Comparison of ENCODE assay signal across 9 cellular contexts in genomic region chr17:64498308-64499203, GRCh38.
DNase-seq lines count a peak whose midpoint lies in the region; ATAC-seq, FAIRE-seq and TF ChIP-seq lines count a peak whose summit lies in the region.
"Had no signal": no experiment of that assay in that cellular context is flagged by ENCODE, and none has a peak within 500 bp of the region (broad histone marks: within the 10 kb centered on the region; RNA-seq: fewer than 3 reads in every experiment).

No MANE protein-coding gene starts in this region.

- DNase-seq in fibroblast of peridontal ligament (ENCODE audit: extremely low read depth) (peak; percentile 31), germinal center (ENCODE audit: low spot score) (no peak), SHP77 treated with DMSO at 0.1 percent for 48 hours (lab: John Stamatoyannopoulos, UW) (no peak)
- DNase-seq: NCI-H1092 treated with DMSO at 0.1 percent for 48 hours had no signal

- H3K27ac ChIP-seq in 22Rv1, result peak overlapping the region; percentile 92

- FAIRE-seq in G401.6 (lab: Jason Lieb, UNC), result peak; percentile 76

- no peak for TF ChIP-seq CTCF in 22Rv1 (IDR thresholded peaks at IDR 0.05)

- ATAC-seq in SK-N-SH treated with all-trans-retinoic acid at 6 μM for 48 hours (no peak), HG02642 (IDR thresholded peaks at IDR 0.05; ENCODE audit: poor library complexity, unreplicated experiment) (no peak), GM19324 (IDR thresholded peaks at IDR 0.05; ENCODE audit: low FRiP score, unreplicated experiment) (no peak)

TF ChIP-seq in SK-N-SH treated with all-trans-retinoic acid at 6 μM for 48 hours, 23 proteins besides CTCF, POLR2A, EP300 and RAD21:
- TF ChIP-seq SNAI2 (CRISPR knock-in tag; IDR thresholded peaks at IDR 0.05) (peak; percentile 10; the same call in 1 of the 2 replicates), BACH2 (CRISPR knock-in tag; IDR thresholded peaks at IDR 0.05; ENCODE audit: borderline replicate concordance) (no peak), ARNTL (CRISPR knock-in tag; IDR thresholded peaks at IDR 0.05; ENCODE audit: borderline replicate concordance, low read depth) (peak; percentile 81), TSHZ2 (CRISPR knock-in tag; IDR thresholded peaks at IDR 0.05) (no peak), CSDC2 (CRISPR knock-in tag; IDR thresholded peaks at IDR 0.05) (no peak), CSRNP3 (CRISPR knock-in tag; IDR thresholded peaks at IDR 0.05) (peak; percentile 84), ZFP3 (CRISPR knock-in tag; IDR thresholded peaks at IDR 0.05) (no peak), ZNF70 (CRISPR knock-in tag; IDR thresholded peaks at IDR 0.05) (0 out of 2 replicates have a peak, but pooled peaks have one; percentile 11), ZFP30 (CRISPR knock-in tag; IDR thresholded peaks at IDR 0.05) (peak; percentile 33), ZNF565 (CRISPR knock-in tag; conservative IDR thresholded peaks at IDR 0.05; ENCODE audit: low read depth) (0 out of 2 replicates have a peak, but pooled peaks have one; percentile 21), ESRRG (CRISPR knock-in tag; IDR thresholded peaks at IDR 0.05) (peak; percentile 83; the same call in 1 of the 2 replicates), TCF4 (CRISPR knock-in tag; IDR thresholded peaks at IDR 0.05; ENCODE audit: borderline replicate concordance) (0 out of 2 replicates have a peak, but pooled peaks have one; percentile 35), ZNF8 (CRISPR knock-in tag; IDR thresholded peaks at IDR 0.05) (peak; percentile 19; the same call in 1 of the 2 replicates), RARB (CRISPR knock-in tag; IDR thresholded peaks at IDR 0.05) (peak; percentile 10; the same call in 1 of the 2 replicates), PPARA (CRISPR knock-in tag; IDR thresholded peaks at IDR 0.05; ENCODE audit: borderline replicate concordance) (peak; percentile 52; the same call in 1 of the 2 replicates), ISL1 (CRISPR knock-in tag; IDR thresholded peaks at IDR 0.05) (no peak), OSR1 (CRISPR knock-in tag; IDR thresholded peaks at IDR 0.05) (no peak), ZC3H10 (CRISPR knock-in tag; IDR thresholded peaks at IDR 0.05) (peak; percentile 79), GLIS3 (CRISPR knock-in tag; IDR thresholded peaks at IDR 0.05) (peak; percentile 87), TOX (CRISPR knock-in tag; IDR thresholded peaks at IDR 0.05; ENCODE audit: borderline replicate concordance) (peak; percentile 56; the same call in 1 of the 2 replicates)
- TF ChIP-seq, protein P1, sequence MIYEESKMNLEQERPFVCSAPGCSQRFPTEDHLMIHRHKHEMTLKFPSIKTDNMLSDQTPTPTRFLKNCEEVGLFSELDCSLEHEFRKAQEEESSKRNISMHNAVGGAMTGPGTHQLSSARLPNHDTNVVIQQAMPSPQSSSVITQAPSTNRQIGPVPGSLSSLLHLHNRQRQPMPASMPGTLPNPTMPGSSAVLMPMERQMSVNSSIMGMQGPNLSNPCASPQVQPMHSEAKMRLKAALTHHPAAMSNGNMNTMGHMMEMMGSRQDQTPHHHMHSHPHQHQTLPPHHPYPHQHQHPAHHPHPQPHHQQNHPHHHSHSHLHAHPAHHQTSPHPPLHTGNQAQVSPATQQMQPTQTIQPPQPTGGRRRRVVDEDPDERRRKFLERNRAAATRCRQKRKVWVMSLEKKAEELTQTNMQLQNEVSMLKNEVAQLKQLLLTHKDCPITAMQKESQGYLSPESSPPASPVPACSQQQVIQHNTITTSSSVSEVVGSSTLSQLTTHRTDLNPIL (CRISPR knock-in tag; IDR thresholded peaks at IDR 0.05; ENCODE audit: low read depth), result peak; percentile 71
- TF ChIP-seq, protein P2, sequence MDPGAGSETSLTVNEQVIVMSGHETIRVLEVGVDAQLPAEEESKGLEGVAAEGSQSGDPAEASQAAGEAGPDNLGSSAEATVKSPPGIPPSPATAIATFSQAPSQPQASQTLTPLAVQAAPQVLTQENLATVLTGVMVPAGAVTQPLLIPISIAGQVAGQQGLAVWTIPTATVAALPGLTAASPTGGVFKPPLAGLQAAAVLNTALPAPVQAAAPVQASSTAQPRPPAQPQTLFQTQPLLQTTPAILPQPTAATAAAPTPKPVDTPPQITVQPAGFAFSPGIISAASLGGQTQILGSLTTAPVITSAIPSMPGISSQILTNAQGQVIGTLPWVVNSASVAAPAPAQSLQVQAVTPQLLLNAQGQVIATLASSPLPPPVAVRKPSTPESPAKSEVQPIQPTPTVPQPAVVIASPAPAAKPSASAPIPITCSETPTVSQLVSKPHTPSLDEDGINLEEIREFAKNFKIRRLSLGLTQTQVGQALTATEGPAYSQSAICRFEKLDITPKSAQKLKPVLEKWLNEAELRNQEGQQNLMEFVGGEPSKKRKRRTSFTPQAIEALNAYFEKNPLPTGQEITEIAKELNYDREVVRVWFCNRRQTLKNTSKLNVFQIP (CRISPR knock-in tag; IDR thresholded peaks at IDR 0.05; ENCODE audit: borderline replicate concordance, low read depth), result 0 out of 2 replicates have a peak, but pooled peaks have one; percentile 86
- TF ChIP-seq, protein P3, sequence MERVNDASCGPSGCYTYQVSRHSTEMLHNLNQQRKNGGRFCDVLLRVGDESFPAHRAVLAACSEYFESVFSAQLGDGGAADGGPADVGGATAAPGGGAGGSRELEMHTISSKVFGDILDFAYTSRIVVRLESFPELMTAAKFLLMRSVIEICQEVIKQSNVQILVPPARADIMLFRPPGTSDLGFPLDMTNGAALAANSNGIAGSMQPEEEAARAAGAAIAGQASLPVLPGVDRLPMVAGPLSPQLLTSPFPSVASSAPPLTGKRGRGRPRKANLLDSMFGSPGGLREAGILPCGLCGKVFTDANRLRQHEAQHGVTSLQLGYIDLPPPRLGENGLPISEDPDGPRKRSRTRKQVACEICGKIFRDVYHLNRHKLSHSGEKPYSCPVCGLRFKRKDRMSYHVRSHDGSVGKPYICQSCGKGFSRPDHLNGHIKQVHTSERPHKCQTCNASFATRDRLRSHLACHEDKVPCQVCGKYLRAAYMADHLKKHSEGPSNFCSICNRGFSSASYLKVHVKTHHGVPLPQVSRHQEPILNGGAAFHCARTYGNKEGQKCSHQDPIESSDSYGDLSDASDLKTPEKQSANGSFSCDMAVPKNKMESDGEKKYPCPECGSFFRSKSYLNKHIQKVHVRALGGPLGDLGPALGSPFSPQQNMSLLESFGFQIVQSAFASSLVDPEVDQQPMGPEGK (CRISPR knock-in tag; IDR thresholded peaks at IDR 0.05; ENCODE audit: borderline replicate concordance), result peak; percentile 89
TF ChIP-seq in SK-N-SH treated with all-trans-retinoic acid at 6 μM for 48 hours: peak in this region for 17.
